In genomic region chr3:81816473-81817260, GRCh38 we compare ENCODE assay signal across 8 cellular contexts. TPM values are rescaled to one million over a fixed set of nuclear protein-coding genes. Genes with fewer than 3 reads are reported as not detected.
A peak's percentile ranks its signal among the peaks of the same experiment; 100 is the strongest.
DNase-seq lines count a peak whose midpoint lies in the region; ATAC-seq, FAIRE-seq and TF ChIP-seq lines count a peak whose summit lies in the region.

No MANE protein-coding gene starts in this region.

- H3K4me3 ChIP-seq in osteoblast (ENCODE audit: insufficient read depth, low read length), result no peak overlapping the region

- H4K20me1 ChIP-seq in osteoblast (ENCODE audit: insufficient read depth, low read length), result no peaks in the 10 kb centered on the region

- no peaks in the 10 kb centered on the region for H3K79me2 ChIP-seq in osteoblast (ENCODE audit: insufficient read depth, low read length)

- H3K9me3 ChIP-seq in osteoblast (ENCODE audit: low read depth, low read length), result no peaks in the 10 kb centered on the region

- H3K36me3 ChIP-seq in osteoblast (ENCODE audit: insufficient read depth, low read length), result no peaks in the 10 kb centered on the region

- TF ChIP-seq CTCF in osteoblast (IDR thresholded peaks at IDR 0.05; ENCODE audit: extremely low read depth, low read depth, low read length), result no peak

- peak; percentile 92 for DNase-seq in RPMI8226
- no peak for DNase-seq in osteoblast (ENCODE audit: insufficient read length, low spot score, missing footprints)
- no peak for DNase-seq in SKM-1 treated with dmso at 0.1 percent for 144 hours (lab: John Stamatoyannopoulos, UW; ENCODE audit: unreplicated experiment)
- no peak for DNase-seq in stimulated activated CD4-positive, alpha-beta T cell treated with anti-CD3 and anti-CD28 coated beads, Interleukin-4, amount 100 ng/mL, for 1 hour
- no peak for DNase-seq in NCI-H2081 (lab: John Stamatoyannopoulos, UW)
- no peak for DNase-seq in urothelium cell line (ENCODE audit: low spot score)

- ATAC-seq in GM18873 (IDR thresholded peaks at IDR 0.05; ENCODE audit: low FRiP score, unreplicated experiment) (peak; percentile 99), HG02642 (IDR thresholded peaks at IDR 0.05; ENCODE audit: poor library complexity, unreplicated experiment) (peak; percentile 99)

- peak overlapping the region; percentile 30 for H2AFZ ChIP-seq in osteoblast (ENCODE audit: low read length)

- FAIRE-seq in urothelium cell line (lab: Jason Lieb, UNC), result no peak

- H3K4me2 ChIP-seq in osteoblast (ENCODE audit: insufficient read depth, low read length), result peak overlapping the region; percentile 17

- no peaks in the 10 kb centered on the region for H3K27me3 ChIP-seq in osteoblast (ENCODE audit: insufficient read depth, low read length)

- no peak overlapping the region for H3K27ac ChIP-seq in osteoblast (ENCODE audit: low read depth, low read length)

- H3K4me1 ChIP-seq in osteoblast (ENCODE audit: insufficient read depth, low read length), result no peaks in the 10 kb centered on the region

RNA-seq across cellular contexts. Expression of gene GBE1, which starts 55.2 kb away (rescaled TPM):
- 148 and 184 TPM in 2 replicates for total RNA-seq in osteoblast
